Comparison of ENCODE assay signal across 14 cellular contexts in genomic region chr11:23653071-23653675, GRCh38.
"Had no signal": no experiment of that assay in that cellular context is flagged by ENCODE, and none has a peak within 500 bp of the region (broad histone marks: within the 10 kb centered on the region; RNA-seq: fewer than 3 reads in every experiment).

No MANE protein-coding gene starts in this region.

- H3K36me3 ChIP-seq: esophagus muscularis mucosa, left ventricle myocardium inferior, neutrophil, sigmoid colon had no signal

- H3K27me3 ChIP-seq: esophagus muscularis mucosa, neutrophil, sigmoid colon had no signal

- H3K9me3 ChIP-seq: esophagus muscularis mucosa, sigmoid colon had no signal

- ATAC-seq: left cardiac atrium had no signal

- H3K4me3 ChIP-seq: esophagus muscularis mucosa, left ventricle myocardium inferior, sigmoid colon, skin epidermis had no signal

- H3K27ac ChIP-seq: esophagus muscularis mucosa, left ventricle myocardium inferior, neutrophil, sigmoid colon, skin epidermis had no signal

- DNase-seq: effector memory CD4-positive, alpha-beta T cell; foreskin fibroblast; left cardiac atrium; left ventricle myocardium inferior; mesendoderm; naive B cell; sigmoid colon; stimulated activated CD4-positive, alpha-beta T cell treated with anti-CD3 and anti-CD28 coated beads, Interleukin-2, amount 100 ng/mL, for 48 hours; trophoblast cell had no signal

- H3K4me1 ChIP-seq: esophagus muscularis mucosa, left ventricle myocardium inferior, sigmoid colon had no signal

- FAIRE-seq: endometrium, keratinocyte had no signal
